In genomic region chr16:86566966-86567700, GRCh38 we compare ENCODE assay signal across 9 cellular contexts. TPM values are rescaled to one million over a fixed set of nuclear protein-coding genes. Genes with fewer than 3 reads are reported as not detected.
A peak's percentile ranks its signal among the peaks of the same experiment; 100 is the strongest.
DNase-seq lines count a peak whose midpoint lies in the region; ATAC-seq and TF ChIP-seq lines count a peak whose summit lies in the region.
"Had no signal": no experiment of that assay in that cellular context is flagged by ENCODE, and none has a peak within 500 bp of the region (broad histone marks: within the 10 kb centered on the region; RNA-seq: fewer than 3 reads in every experiment).

No MANE protein-coding gene starts in this region.

- POLR2A ChIA-PET in RWPE1 (lab: Yijun Ruan, JAX; ENCODE audit: low non-redundant PET), result no interaction called here
- POLR2A ChIA-PET in naive thymus-derived CD8-positive, alpha-beta T cell (lab: Charles Lee), result no interaction called here

- no peaks in the 10 kb centered on the region for H3K9me3 Mint-ChIP-seq in naive thymus-derived CD8-positive, alpha-beta T cell
- H3K9me3 Mint-ChIP-seq: activated naive CD4-positive, alpha-beta T cell treated with anti-CD3 and anti-CD28 coated beads, Interleukin-2, amount 50 U/mL, for 72 hours had no signal

- H3K9ac ChIP-seq in BLaER1, result no peak overlapping the region

- H3K36me3 ChIP-seq in BLaER1 (no peaks in the 10 kb centered on the region), esophagus (ENCODE audit: control insufficient read depth in 2 of 2, insufficient read depth in 2 of 2, low read length in 1 of 2) (no peaks in the 10 kb centered on the region)

- peak overlapping the region; percentile 70 for H3K4me3 ChIP-seq in BLaER1
- H3K4me3 ChIP-seq in esophagus (ENCODE audit: low read depth in 1 of 2, low read length in 2 of 2), result peak overlapping the region; percentile 17 to 35

- CTCF ChIA-PET in RWPE1 (lab: Yijun Ruan, JAX), result interaction anchor here (1.1 to 3.8 kb wide), 2 partner anchors 9 to 495 kb away, joined by 6 to 14 read pairs; no protein-coding TSS in a partner anchor

- peaks cover 7 to 28% (median 20%) of the 10 kb centered on the region in 4 donors for H3K4me1 Mint-ChIP-seq in naive thymus-derived CD8-positive, alpha-beta T cell

- H3K4me3 Mint-ChIP-seq in naive thymus-derived CD8-positive, alpha-beta T cell, result peak overlapping the region in 8 of 10 donors; percentile 12 to 61 (median 46)

- peaks cover 29% of the 10 kb centered on the region for H3K4me1 ChIP-seq in BLaER1
- H3K4me1 ChIP-seq in esophagus (ENCODE audit: control insufficient read depth in 2 of 2, insufficient read depth in 2 of 2, low read length in 1 of 2), result peaks cover 0 to 2% of the 10 kb centered on the region in 2 donors

- H3K4me2 ChIP-seq in BLaER1, result peak overlapping the region; percentile 94

- no peaks in the 10 kb centered on the region for H3K9me3 ChIP-seq in BLaER1
- no peaks in the 10 kb centered on the region for H3K9me3 ChIP-seq in esophagus (ENCODE audit: control insufficient read depth in 2 of 2, insufficient read depth in 1 of 2, low read depth in 1 of 2, low read length in 1 of 2)

- TF ChIP-seq CTCF in RWPE1 (conservative IDR thresholded peaks at IDR 0.05; ENCODE audit: low read depth), result no peak
- TF ChIP-seq CTCF in GM13977 (IDR thresholded peaks at IDR 0.05; ENCODE audit: extremely low read depth, insufficient read depth, missing control alignments), result no peak

- ATAC-seq in naive thymus-derived CD8-positive, alpha-beta T cell, result peak in 1 of 2 donors; percentile 10
- ATAC-seq in HG03571 (IDR thresholded peaks at IDR 0.05; ENCODE audit: unreplicated experiment) (no peak), GM21723 (IDR thresholded peaks at IDR 0.05; ENCODE audit: unreplicated experiment) (no peak)

- H3K27ac ChIP-seq in BLaER1, result no peak overlapping the region
- H3K27ac ChIP-seq in RWPE1, result peak overlapping the region; percentile 96
- no peak overlapping the region for H3K27ac ChIP-seq in esophagus (ENCODE audit: low read depth in 2 of 2, low read length in 1 of 2)

- H3K36me3 Mint-ChIP-seq in naive thymus-derived CD8-positive, alpha-beta T cell, result no peaks in the 10 kb centered on the region
- H3K36me3 Mint-ChIP-seq: activated naive CD4-positive, alpha-beta T cell treated with anti-CD3 and anti-CD28 coated beads, Interleukin-2, amount 50 U/mL, for 72 hours had no signal

- peaks cover 32 to 72% (median 52%) of the 10 kb centered on the region in 5 donors for H3K27me3 Mint-ChIP-seq in naive thymus-derived CD8-positive, alpha-beta T cell

- 2% methylated on average over 65 to 88 of the region's 88 CpGs for WGBS in esophagus, 2 donors

- H3K27ac Mint-ChIP-seq in naive thymus-derived CD8-positive, alpha-beta T cell, result no peak overlapping the region
- H3K27ac Mint-ChIP-seq: activated naive CD4-positive, alpha-beta T cell treated with anti-CD3 and anti-CD28 coated beads, Interleukin-2, amount 50 U/mL, for 72 hours had no signal

- H3K27me3 ChIP-seq in BLaER1, result peaks cover 83% of the 10 kb centered on the region
- peaks cover 16 to 21% of the 10 kb centered on the region in 2 donors for H3K27me3 ChIP-seq in esophagus (ENCODE audit: control insufficient read depth in 1 of 2, insufficient read depth in 2 of 2, low read length in 2 of 2)

- H4K20me1 ChIP-seq in BLaER1, result peaks cover 23% of the 10 kb centered on the region

- DNase-seq in RWPE1 (ENCODE audit: low spot score) (no peak), GM13977 (ENCODE audit: low spot score) (no peak), NCI-H510A treated with DMSO at 0.1 percent for 48 hours (lab: John Stamatoyannopoulos, UW) (no peak)
- no peak for DNase-seq in naive thymus-derived CD8-positive, alpha-beta T cell

- in situ Hi-C loops in GM13977 (cut with MboI; ENCODE audit: low pct_unique_long_range_greater_than_20kb, low sequenced_read_pairs, unreplicated experiment), result loop anchor here (10.0 kb wide), 3 partner anchors 52 to 718 kb away; partner anchors contain the start of gene FOXF1

RNA-seq across cellular contexts. Expression of gene FOXC2, which starts 0.5 kb away (rescaled TPM):
- polyA plus RNA-seq in esophagus, result under 1 TPM; 0.10 to 0.18 TPM
- total RNA-seq in naive thymus-derived CD8-positive, alpha-beta T cell, result not detected
- polyA plus RNA-seq in naive thymus-derived CD8-positive, alpha-beta T cell, result not detected
- total RNA-seq: activated naive CD4-positive, alpha-beta T cell treated with anti-CD3 and anti-CD28 coated beads, Interleukin-2, amount 50 U/mL, for 72 hours had no signal

RNA-seq across cellular contexts. Expression of gene FOXL1, which starts 11.2 kb away (rescaled TPM):
- polyA plus RNA-seq in esophagus, result under 1 TPM; 0.08 to 0.11 TPM
- total RNA-seq in naive thymus-derived CD8-positive, alpha-beta T cell, result not detected
- polyA plus RNA-seq in naive thymus-derived CD8-positive, alpha-beta T cell, result not detected
- total RNA-seq: activated naive CD4-positive, alpha-beta T cell treated with anti-CD3 and anti-CD28 coated beads, Interleukin-2, amount 50 U/mL, for 72 hours had no signal

RNA-seq across cellular contexts. Expression of gene MTHFSD, which starts 12.1 kb away (rescaled TPM):
- 10 to 100 TPM in 1 of 2 donors, 1 to 10 TPM in 1; 9.7 to 14.1 TPM for polyA plus RNA-seq in esophagus
- total RNA-seq in naive thymus-derived CD8-positive, alpha-beta T cell, result 10 to 100 TPM; 37.9 to 41.6 TPM
- polyA plus RNA-seq in naive thymus-derived CD8-positive, alpha-beta T cell, result 10 to 100 TPM in 2 of 3 donors, 1 to 10 TPM in 1; 9.8 to 19.0 (median 16.1) TPM

RNA-seq across cellular contexts. Expression of gene FOXF1, which starts 56.8 kb away (rescaled TPM):
- polyA plus RNA-seq in esophagus, result 1 to 10 TPM; 2.1 to 4.6 TPM
- not detected for total RNA-seq in naive thymus-derived CD8-positive, alpha-beta T cell
- not detected for polyA plus RNA-seq in naive thymus-derived CD8-positive, alpha-beta T cell
- total RNA-seq: activated naive CD4-positive, alpha-beta T cell treated with anti-CD3 and anti-CD28 coated beads, Interleukin-2, amount 50 U/mL, for 72 hours had no signal
